Comparison of ENCODE assay signal across 1 cellular context in genomic region chr16:69311115-69311532, GRCh38.
TF ChIP-seq lines count a peak whose summit lies in the region.

Gene VPS4A, plus strand, starts transcription at chr16:69311350. Its CDS starts 162 bp downstream, at chr16:69311512.

TF ChIP-seq in K562, 482 proteins besides CTCF, POLR2A, EP300 and RAD21 (continued from another document and continues in another):
- TF ChIP-seq CTCFL (IDR thresholded peaks at IDR 0.05; ENCODE audit: borderline replicate concordance, insufficient read depth, low read depth, low read length, poor library complexity, severe bottlenecking): peak; percentile 87
- peak; percentile 90 for TF ChIP-seq GATAD2B (IDR thresholded peaks at IDR 0.05; ENCODE audit: borderline replicate concordance)
- no peak for TF ChIP-seq ZC3H4 (CRISPR knock-in tag; IDR thresholded peaks at IDR 0.05; ENCODE audit: borderline replicate concordance)
- TF ChIP-seq CTBP1 (IDR thresholded peaks at IDR 0.05; ENCODE audit: borderline replicate concordance): peak; percentile 93
- no peak for TF ChIP-seq RBM22 (IDR thresholded peaks at IDR 0.05; ENCODE audit: low read depth, low read length, poor library complexity, severe bottlenecking)
- peak; percentile 58; the same call in 1 of the 2 replicates for TF ChIP-seq TFAP4 (CRISPR knock-in tag; IDR thresholded peaks at IDR 0.05; ENCODE audit: borderline replicate concordance)
- no peak for TF ChIP-seq SMARCA5 (IDR thresholded peaks at IDR 0.05)
- peak; percentile 74 for TF ChIP-seq MTA3 (IDR thresholded peaks at IDR 0.05; ENCODE audit: borderline replicate concordance)
- TF ChIP-seq GABPB1 (CRISPR knock-in tag; IDR thresholded peaks at IDR 0.05): peak; percentile 56
- TF ChIP-seq THAP12 (CRISPR knock-in tag; IDR thresholded peaks at IDR 0.05): peak; percentile 97
- TF ChIP-seq ZBTB43 (CRISPR knock-in tag; IDR thresholded peaks at IDR 0.05): 0 out of 2 replicates have a peak, but pooled peaks have one; percentile 9
- TF ChIP-seq ZBTB1 (CRISPR knock-in tag; IDR thresholded peaks at IDR 0.05; ENCODE audit: borderline replicate concordance, low read depth): no peak
- TF ChIP-seq NONO (IDR thresholded peaks at IDR 0.05; ENCODE audit: low read depth in 2 of 2, low read length in 1 of 2): peak; percentile 71 to 92
- TF ChIP-seq KLF1 (tag; IDR thresholded peaks at IDR 0.05): no peak
- peak; percentile 84; the same call in 1 of the 2 replicates for TF ChIP-seq FOXP1 (CRISPR knock-in tag; IDR thresholded peaks at IDR 0.05)
- TF ChIP-seq TEAD1 (CRISPR knock-in tag; IDR thresholded peaks at IDR 0.05): peak in 1 of 2 experiments; percentile 33; a peak in 1 of 4 replicates
- TF ChIP-seq EWSR1 (IDR thresholded peaks at IDR 0.05; ENCODE audit: borderline replicate concordance, low read depth, partially characterized antibody): no peak
- TF ChIP-seq GABPA (tag; conservative IDR thresholded peaks at IDR 0.05; ENCODE audit: low read depth): peak; percentile 73
- TF ChIP-seq CREB1 (IDR thresholded peaks at IDR 0.05): peak; percentile 41; the same call in 1 of the 2 replicates
- peak; percentile 32; the same call in 1 of the 2 replicates for TF ChIP-seq CREB1 (CRISPR knock-in tag; IDR thresholded peaks at IDR 0.05)
- TF ChIP-seq CBX8 (IDR thresholded peaks at IDR 0.05; ENCODE audit: borderline replicate concordance, extremely low read depth, low read depth, low read length, poor library complexity, severe bottlenecking): no peak
- no peak for TF ChIP-seq ZNF217 (CRISPR knock-in tag; IDR thresholded peaks at IDR 0.05)
- peak; percentile 81 for TF ChIP-seq TAF1 (IDR thresholded peaks at IDR 0.05; ENCODE audit: control insufficient read depth, extremely low read depth, insufficient read depth, low read length, severe bottlenecking)
- peak; percentile 86 for TF ChIP-seq RBFOX2 (IDR thresholded peaks at IDR 0.05; ENCODE audit: low read depth, low read length)
- TF ChIP-seq PKNOX1 (IDR thresholded peaks at IDR 0.05): peak; percentile 82
- peak; percentile 57 for TF ChIP-seq HNRNPLL (IDR thresholded peaks at IDR 0.05; ENCODE audit: low read depth, low read length, poor library complexity, severe bottlenecking)
- TF ChIP-seq E2F1 (CRISPR knock-in tag; IDR thresholded peaks at IDR 0.05): 0 out of 2 replicates have a peak, but pooled peaks have one; percentile 15
- peak; percentile 85 for TF ChIP-seq ZFX (CRISPR knock-in tag; IDR thresholded peaks at IDR 0.05)
- no peak for TF ChIP-seq CC2D1A (IDR thresholded peaks at IDR 0.05)
- peak; percentile 70 for TF ChIP-seq FIP1L1 (IDR thresholded peaks at IDR 0.05; ENCODE audit: low read depth, low read length, poor library complexity, severe bottlenecking)
- peak; percentile 90 for TF ChIP-seq SP2 (IDR thresholded peaks at IDR 0.05; ENCODE audit: extremely low read depth, low read depth, low read length, poor library complexity, severe bottlenecking)
- peak; percentile 61 for TF ChIP-seq ATF7 (IDR thresholded peaks at IDR 0.05)
- peak; percentile 34 to 51 for TF ChIP-seq E2F6 (IDR thresholded peaks at IDR 0.05; ENCODE audit: borderline replicate concordance in 1 of 2, extremely low read depth in 1 of 2, insufficient read depth in 1 of 2, insufficient read length in 1 of 2, low read depth in 1 of 2, low read length in 1 of 2, poor library complexity in 1 of 2, severe bottlenecking in 1 of 2)
- TF ChIP-seq CAMTA2 (CRISPR knock-in tag; conservative IDR thresholded peaks at IDR 0.05): peak; percentile 86; the same call in 1 of the 2 replicates
- no peak for TF ChIP-seq ERF (CRISPR knock-in tag; IDR thresholded peaks at IDR 0.05)
- peak; percentile 94 for TF ChIP-seq RB1 (IDR thresholded peaks at IDR 0.05; ENCODE audit: low read depth)
- TF ChIP-seq STAG1 (CRISPR knock-in tag; IDR thresholded peaks at IDR 0.05; ENCODE audit: borderline replicate concordance): no peak; the same call in 1 of the 2 replicates
- TF ChIP-seq TBP (optimal IDR thresholded peaks at IDR 0.05; ENCODE audit: low read depth, low read length): peak; percentile 61
- TF ChIP-seq ZFP1 (CRISPR knock-in tag; IDR thresholded peaks at IDR 0.05): no peak
- TF ChIP-seq MTA2 (IDR thresholded peaks at IDR 0.05; ENCODE audit: low read depth): no peak
- no peak for TF ChIP-seq ATF1 (CRISPR knock-in tag; IDR thresholded peaks at IDR 0.05)
- 0 out of 2 replicates have a peak, but pooled peaks have one; percentile 15 for TF ChIP-seq ATF1 (tag; IDR thresholded peaks at IDR 0.05)
- no peak for TF ChIP-seq ZNF133 (CRISPR knock-in tag; IDR thresholded peaks at IDR 0.05)
- TF ChIP-seq NELFE (IDR thresholded peaks at IDR 0.05; ENCODE audit: insufficient read depth, insufficient read length): no peak
- no peak for TF ChIP-seq RUNX1 (IDR thresholded peaks at IDR 0.05; ENCODE audit: low read depth)
- TF ChIP-seq HCFC1 (IDR thresholded peaks at IDR 0.05; ENCODE audit: low read depth, low read length): peak; percentile 67
- TF ChIP-seq PHF8 (IDR thresholded peaks at IDR 0.05; ENCODE audit: borderline replicate concordance, low read length): peak; percentile 89; the same call in 1 of the 2 replicates
- TF ChIP-seq TBL1XR1 (IDR thresholded peaks at IDR 0.05; ENCODE audit: low read length in 2 of 2): peak in 1 of 2 experiments; percentile 22; a peak in 1 of 4 replicates
- TF ChIP-seq POLR2G (IDR thresholded peaks at IDR 0.05; ENCODE audit: low read depth, low read length): peak; percentile 95
- TF ChIP-seq ZNF121 (CRISPR knock-in tag; conservative IDR thresholded peaks at IDR 0.05): no peak
- TF ChIP-seq HLTF (IDR thresholded peaks at IDR 0.05): no peak
- 0 out of 2 replicates have a peak, but pooled peaks have one; percentile 11 for TF ChIP-seq ZNF384 (IDR thresholded peaks at IDR 0.05; ENCODE audit: low read depth, low read length)
- TF ChIP-seq ZNF668 (CRISPR knock-in tag; IDR thresholded peaks at IDR 0.05): no peak
- TF ChIP-seq CEBPB (tag; IDR thresholded peaks at IDR 0.05): no peak
- TF ChIP-seq ZNF24 (IDR thresholded peaks at IDR 0.05): peak; percentile 54; the same call in 1 of the 2 replicates
- no peak for TF ChIP-seq TCF3 (CRISPR knock-in tag; IDR thresholded peaks at IDR 0.05)
- peak; percentile 20; the same call in 1 of the 2 replicates for TF ChIP-seq ELF2 (CRISPR knock-in tag; IDR thresholded peaks at IDR 0.05)
- peak; percentile 46; the same call in 1 of the 2 replicates for TF ChIP-seq ESRRA (IDR thresholded peaks at IDR 0.05; ENCODE audit: borderline replicate concordance, low read depth)
- TF ChIP-seq MLX (CRISPR knock-in tag; conservative IDR thresholded peaks at IDR 0.05): no peak
- peak in 1 of 2 experiments; percentile 63; a peak in 2 of 4 replicates for TF ChIP-seq NRF1 (conservative IDR thresholded peaks at IDR 0.05 in 1 of 2, IDR thresholded peaks at IDR 0.05 in 1 of 2)
- peak in 1 of 2 experiments; percentile 48; a peak in 2 of 4 replicates for TF ChIP-seq SIN3A (IDR thresholded peaks at IDR 0.05; ENCODE audit: borderline replicate concordance in 2 of 2, control insufficient read depth in 1 of 2, low read depth in 2 of 2, low read length in 2 of 2)
